ENCODE assay signal across 27 cellular contexts in the genomic region with DNA sequence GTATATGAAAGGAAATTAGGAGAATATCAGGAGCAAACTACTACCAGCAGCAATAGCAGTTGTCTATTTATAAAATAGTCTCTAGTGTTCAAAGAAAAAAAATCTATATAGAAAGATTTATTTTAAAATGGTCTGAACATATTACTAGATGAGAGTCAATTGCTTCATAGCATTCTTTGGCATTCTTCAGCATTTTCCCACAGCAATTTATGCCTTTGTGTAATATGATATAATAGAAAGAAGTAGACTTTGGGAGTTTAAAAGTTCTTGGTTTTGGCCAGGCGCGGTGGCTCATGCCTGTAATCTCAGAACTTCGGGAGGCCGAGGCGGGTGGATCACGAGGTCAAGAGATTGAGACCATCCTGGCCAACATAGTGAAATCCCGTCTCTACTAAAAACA.
"Had no signal": no experiment of that assay in that cellular context is flagged by ENCODE, and none has a peak within 500 bp of the region (broad histone marks: within the 10 kb centered on the region; RNA-seq: fewer than 3 reads in every experiment).

No MANE protein-coding gene starts in this region.

- H3K9me3 Mint-ChIP-seq: activated CD4-positive, alpha-beta T cell treated with anti-CD3 and anti-CD28 coated beads, Interleukin-2, amount 10 ng/mL, durations not matched to agents 24 days and 14 days; activated naive CD4-positive, alpha-beta T cell treated with anti-CD3 and anti-CD28 coated beads, Interleukin-2, amount 50 U/mL, for 24 hours; activated T-cell treated with anti-CD3 and anti-CD28 coated beads, Interleukin-2, amount 50 U/mL, for 24 hours had no signal

- H3K4me3 ChIP-seq: ascending aorta, cardiac muscle cell had no signal

- H3K27ac Mint-ChIP-seq: activated B cell treated with CpG ODN at 0.5 μM for 24 hours; activated CD4-positive, alpha-beta T cell treated with anti-CD3 and anti-CD28 coated beads, Interleukin-2, amount 10 ng/mL, durations not matched to agents 24 days and 14 days; activated CD8-positive, alpha-beta memory T cell treated with anti-CD3 and anti-CD28 coated beads, Interleukin-2, amount 10 ng/mL, durations not matched to agents 7 days and 5 days; activated naive CD4-positive, alpha-beta T cell treated with anti-CD3 and anti-CD28 coated beads, Interleukin-2, amount 50 U/mL, for 24 hours; activated T-cell treated with anti-CD3 and anti-CD28 coated beads, Interleukin-2, amount 50 U/mL, for 24 hours; activated T-helper 1 cell treated with anti-CD3 and anti-CD28 coated beads, Interleukin-12 subunit alpha, Interleukin-12 subunit beta, Interleukin-2, Interleukin-4 antibody, amounts not matched to agents 30 ng/mL and 10 ng/mL and 1 ng/mL, durations not matched to agents 14 hours and 24 hours and 36 hours; brain; T-helper 17 cell had no signal

- H3K27me3 ChIP-seq: ascending aorta, cardiac muscle cell had no signal

- H3K27me3 Mint-ChIP-seq: activated B cell treated with CpG ODN at 0.5 μM for 24 hours; activated CD8-positive, alpha-beta memory T cell treated with anti-CD3 and anti-CD28 coated beads, Interleukin-2, amount 10 ng/mL, durations not matched to agents 7 days and 5 days; activated naive CD4-positive, alpha-beta T cell treated with anti-CD3 and anti-CD28 coated beads, Interleukin-2, amount 50 U/mL, for 24 hours; activated T-cell treated with anti-CD3 and anti-CD28 coated beads, Interleukin-2, amount 50 U/mL, for 24 hours; brain; T-helper 17 cell had no signal

- H3K36me3 Mint-ChIP-seq: activated CD8-positive, alpha-beta memory T cell treated with anti-CD3 and anti-CD28 coated beads, Interleukin-2, amount 10 ng/mL, durations not matched to agents 7 days and 5 days; brain had no signal

- DNase-seq: activated B cell treated with CpG ODN at 0.5 μM for 24 hours; activated CD4-positive, alpha-beta T cell treated with anti-CD3 and anti-CD28 coated beads for 1 hour; activated CD4-positive, alpha-beta T cell treated with anti-CD3 and anti-CD28 coated beads, Interleukin-2, amount 10 ng/mL, durations not matched to agents 24 days and 14 days; activated CD4-positive, alpha-beta T cell treated with anti-CD3 and anti-CD28 coated beads, Interleukin-2, amount 50 U/mL, for 48 hours; activated CD8-positive, alpha-beta memory T cell treated with anti-CD3 and anti-CD28 coated beads, Interleukin-2, amount 10 ng/mL, durations not matched to agents 7 days and 5 days; activated effector memory CD4-positive, alpha-beta T cell treated with Interleukin-2 at 50 U/mL for 16 hours; activated naive CD4-positive, alpha-beta T cell; activated T-cell treated with anti-CD3 and anti-CD28 coated beads, Interleukin-2, amount 50 U/mL, for 24 hours; amniotic stem cell; Kasumi-1; KBM-7; NCI-H1048; NCI-H146; NCI-H187 treated with DMSO at 0.1 percent for 48 hours; NCI-H2081 treated with DMSO at 0.1 percent for 48 hours; NCI-H446; NCI-H524; PC-3; SHP77 treated with DMSO at 0.1 percent for 48 hours; T-helper 17 cell; T-helper 9 cell had no signal

- H3K4me1 Mint-ChIP-seq: activated B cell treated with CpG ODN at 0.5 μM for 24 hours; activated CD4-positive, alpha-beta T cell treated with anti-CD3 and anti-CD28 coated beads, Interleukin-2, amount 10 ng/mL, durations not matched to agents 24 days and 14 days; activated CD8-positive, alpha-beta memory T cell treated with anti-CD3 and anti-CD28 coated beads, Interleukin-2, amount 10 ng/mL, durations not matched to agents 7 days and 5 days; activated naive CD4-positive, alpha-beta T cell treated with anti-CD3 and anti-CD28 coated beads, Interleukin-2, amount 50 U/mL, for 24 hours; brain had no signal

- H3K27ac ChIP-seq: ascending aorta, cardiac muscle cell had no signal

- H3K36me3 ChIP-seq: ascending aorta, cardiac muscle cell had no signal

- FAIRE-seq: RCC 7860 had no signal

- H3K4me3 Mint-ChIP-seq: activated B cell treated with CpG ODN at 0.5 μM for 24 hours; activated CD4-positive, alpha-beta T cell treated with anti-CD3 and anti-CD28 coated beads, Interleukin-2, amount 10 ng/mL, durations not matched to agents 24 days and 14 days; activated CD8-positive, alpha-beta memory T cell treated with anti-CD3 and anti-CD28 coated beads, Interleukin-2, amount 10 ng/mL, durations not matched to agents 7 days and 5 days; activated naive CD4-positive, alpha-beta T cell treated with anti-CD3 and anti-CD28 coated beads, Interleukin-2, amount 50 U/mL, for 24 hours; activated T-cell treated with anti-CD3 and anti-CD28 coated beads, Interleukin-2, amount 50 U/mL, for 24 hours; activated T-helper 1 cell treated with anti-CD3 and anti-CD28 coated beads, Interleukin-12 subunit alpha, Interleukin-12 subunit beta, Interleukin-2, Interleukin-4 antibody, amounts not matched to agents 30 ng/mL and 10 ng/mL and 1 ng/mL, durations not matched to agents 14 hours and 24 hours and 36 hours; brain; T-helper 17 cell had no signal
